In genomic region chr10:72693599-72693915, GRCh38 we compare ENCODE assay signal across 8 cellular contexts. TPM values are rescaled to one million over a fixed set of nuclear protein-coding genes. Genes with fewer than 3 reads are reported as not detected.
A peak's percentile ranks its signal among the peaks of the same experiment; 100 is the strongest.
DNase-seq lines count a peak whose midpoint lies in the region; ATAC-seq and TF ChIP-seq lines count a peak whose summit lies in the region.

No MANE protein-coding gene starts in this region.

- H3K9me3 Mint-ChIP-seq in activated naive CD4-positive, alpha-beta T cell treated with anti-CD3 and anti-CD28 coated beads for 36 hours: no peaks in the 10 kb centered on the region
- no peaks in the 10 kb centered on the region for H3K9me3 Mint-ChIP-seq in activated naive CD4-positive, alpha-beta T cell treated with anti-CD3 and anti-CD28 coated beads, Interleukin-2, amount 50 U/mL, for 72 hours
- no peaks in the 10 kb centered on the region for H3K9me3 Mint-ChIP-seq in activated naive CD8-positive, alpha-beta T cell (ENCODE audit: low read depth)
- H3K9me3 Mint-ChIP-seq in type B pancreatic cell: no peaks in the 10 kb centered on the region

- intact Hi-C loops in activated naive CD4-positive, alpha-beta T cell treated with anti-CD3 and anti-CD28 coated beads for 36 hours (cut with micrococcal nuclease): loop anchor here (1.0 to 10.0 kb wide), 3 partner anchors 329 to 553 kb away; partner anchors contain the start of genes DNAJC9, ECD and FAM149B1

- no peaks in the 10 kb centered on the region for H3K27me3 Mint-ChIP-seq in activated naive CD4-positive, alpha-beta T cell treated with anti-CD3 and anti-CD28 coated beads for 36 hours (ENCODE audit: low read depth)
- H3K27me3 Mint-ChIP-seq in activated naive CD8-positive, alpha-beta T cell: no peaks in the 10 kb centered on the region
- no peaks in the 10 kb centered on the region for H3K27me3 Mint-ChIP-seq in type B pancreatic cell

- no peak overlapping the region for H3K27ac Mint-ChIP-seq in activated naive CD4-positive, alpha-beta T cell treated with anti-CD3 and anti-CD28 coated beads for 36 hours
- no peak overlapping the region for H3K27ac Mint-ChIP-seq in activated naive CD4-positive, alpha-beta T cell treated with anti-CD3 and anti-CD28 coated beads, Interleukin-2, amount 50 U/mL, for 72 hours
- peak overlapping the region; percentile 5 for H3K27ac Mint-ChIP-seq in activated naive CD8-positive, alpha-beta T cell
- H3K27ac Mint-ChIP-seq in type B pancreatic cell: peak overlapping the region; percentile 59

- H3K4me1 Mint-ChIP-seq in activated naive CD4-positive, alpha-beta T cell treated with anti-CD3 and anti-CD28 coated beads for 36 hours (ENCODE audit: low read depth): peaks cover 32% of the 10 kb centered on the region
- H3K4me1 Mint-ChIP-seq in activated naive CD8-positive, alpha-beta T cell (ENCODE audit: low read depth): peaks cover 35% of the 10 kb centered on the region
- peaks cover 24% of the 10 kb centered on the region for H3K4me1 Mint-ChIP-seq in type B pancreatic cell (ENCODE audit: unreplicated experiment)

- ATAC-seq in activated naive CD4-positive, alpha-beta T cell treated with anti-CD3 and anti-CD28 coated beads, Interleukin-2, amount 50 U/mL, for 72 hours: no peak

- DNase-seq in activated naive CD4-positive, alpha-beta T cell treated with anti-CD3 and anti-CD28 coated beads for 36 hours: no peak
- no peak for DNase-seq in activated naive CD4-positive, alpha-beta T cell treated with anti-CD3 and anti-CD28 coated beads, Interleukin-2, amount 50 U/mL, for 72 hours (ENCODE audit: low spot score in 2 of 2)
- no peak for DNase-seq in kidney epithelial cell (ENCODE audit: low read depth)
- no peak for DNase-seq in type B pancreatic cell (ENCODE audit: extremely low spot score, unreplicated experiment)
- no peak for DNase-seq in NCI-H2029 treated with DMSO at 0.1 percent for 48 hours (lab: John Stamatoyannopoulos, UW)
- DNase-seq in pons (ENCODE audit: low spot score): no peak
- no peak for DNase-seq in activated CD4-positive, CD25-positive, alpha-beta regulatory T cell treated with anti-CD3 and anti-CD28 coated beads, Interleukin-2, amount 50 U/mL, for 72 hours

- CTCF ChIA-PET in activated naive CD4-positive, alpha-beta T cell treated with anti-CD3 and anti-CD28 coated beads for 36 hours (lab: Charles Lee): interaction anchor here (1.2 to 3.2 kb wide), 3 partner anchors 140 to 329 kb away, joined by 3 to 11 read pairs (median 3); no protein-coding TSS in a partner anchor

- H3K27me3 ChIP-seq in kidney epithelial cell (ENCODE audit: control insufficient read depth, insufficient read depth, low read length): no peaks in the 10 kb centered on the region

- no peaks in the 10 kb centered on the region for H3K36me3 ChIP-seq in kidney epithelial cell (ENCODE audit: control insufficient read depth, insufficient read depth, low read length)

- peak overlapping the region; percentile 91 for H3K4me3 ChIP-seq in kidney epithelial cell (ENCODE audit: low read depth, low read length)

- peak overlapping the region; percentile 83 for H3K4me3 Mint-ChIP-seq in activated naive CD4-positive, alpha-beta T cell treated with anti-CD3 and anti-CD28 coated beads for 36 hours
- peak overlapping the region; percentile 86 for H3K4me3 Mint-ChIP-seq in activated naive CD8-positive, alpha-beta T cell
- H3K4me3 Mint-ChIP-seq in type B pancreatic cell: peak overlapping the region; percentile 95

- no peaks in the 10 kb centered on the region for H3K36me3 Mint-ChIP-seq in activated naive CD4-positive, alpha-beta T cell treated with anti-CD3 and anti-CD28 coated beads for 36 hours (ENCODE audit: low read depth)
- H3K36me3 Mint-ChIP-seq in activated naive CD4-positive, alpha-beta T cell treated with anti-CD3 and anti-CD28 coated beads, Interleukin-2, amount 50 U/mL, for 72 hours: no peaks in the 10 kb centered on the region
- no peaks in the 10 kb centered on the region for H3K36me3 Mint-ChIP-seq in activated naive CD8-positive, alpha-beta T cell
- H3K36me3 Mint-ChIP-seq in type B pancreatic cell: no peaks in the 10 kb centered on the region

- no peak for TF ChIP-seq CTCF in kidney epithelial cell (IDR thresholded peaks at IDR 0.05; ENCODE audit: insufficient read depth, low read length, poor library complexity, severe bottlenecking)
- no peak for TF ChIP-seq CTCF in type B pancreatic cell (conservative IDR thresholded peaks at IDR 0.05)

RNA-seq across cellular contexts. Expression of gene MCU, which starts 1.6 kb away (rescaled TPM):
- total RNA-seq in activated naive CD4-positive, alpha-beta T cell treated with anti-CD3 and anti-CD28 coated beads for 36 hours: 10 to 100 TPM; 23.6 to 25.6 TPM
- 10 to 100 TPM; 22.5 to 35.2 TPM for total RNA-seq in activated naive CD4-positive, alpha-beta T cell treated with anti-CD3 and anti-CD28 coated beads, Interleukin-2, amount 50 U/mL, for 72 hours
- total RNA-seq in kidney epithelial cell: 15.4 and 16.8 TPM in 2 replicates
- total RNA-seq in type B pancreatic cell (ENCODE audit: low replicate concordance): 26.0 and 27.0 TPM in 2 replicates

Comparison
In these comparisons a context has a peak if more than half of its experiments do, and no peak if none do; other contexts are left out.
1. H3K27ac Mint-ChIP-seq: peak in activated naive CD8-positive, alpha-beta T cell (single experiment) and type B pancreatic cell (single experiment); none in activated naive CD4-positive, alpha-beta T cell treated with anti-CD3 and anti-CD28 coated beads for 36 hours (single experiment) and activated naive CD4-positive, alpha-beta T cell treated with anti-CD3 and anti-CD28 coated beads, Interleukin-2, amount 50 U/mL, for 72 hours (0 of 2).
2. Peak in every context shown above with its lines, with median percentiles within 50 percentile points of each other: H3K4me3 Mint-ChIP-seq.